ENCODE assay signal across 12 cellular contexts in genomic region chr2:9211496-9211895, GRCh38. TPM values are rescaled to one million over a fixed set of nuclear protein-coding genes. Genes with fewer than 3 reads are reported as not detected.
DNase-seq lines count a peak whose midpoint lies in the region; TF ChIP-seq lines count a peak whose summit lies in the region.
"Had no signal": no experiment of that assay in that cellular context is flagged by ENCODE, and none has a peak within 500 bp of the region (broad histone marks: within the 10 kb centered on the region; RNA-seq: fewer than 3 reads in every experiment).

No MANE protein-coding gene starts in this region.

- H3K4me2 ChIP-seq in osteoblast (ENCODE audit: insufficient read depth, low read length), result no peak overlapping the region

- H3K27me3 ChIP-seq in osteoblast (ENCODE audit: insufficient read depth, low read length), result no peaks in the 10 kb centered on the region
- no peaks in the 10 kb centered on the region for H3K27me3 ChIP-seq in vagina
- no peaks in the 10 kb centered on the region for H3K27me3 ChIP-seq in testis

- H4K20me1 ChIP-seq in osteoblast (ENCODE audit: insufficient read depth, low read length), result peaks cover 21% of the 10 kb centered on the region

- TF ChIP-seq POLR2A in vagina (IDR thresholded peaks at IDR 0.05) (no peak), testis (IDR thresholded peaks at IDR 0.05) (no peak)

- peak overlapping the region; percentile 36 for H3K4me3 ChIP-seq in fibroblast of the aortic adventitia (ENCODE audit: low read depth, low read length)
- no peak overlapping the region for H3K4me3 ChIP-seq in osteoblast (ENCODE audit: insufficient read depth, low read length)
- H3K4me3 ChIP-seq in vagina, result no peak overlapping the region
- no peak overlapping the region for H3K4me3 ChIP-seq in testis

- H3K9me3 ChIP-seq in osteoblast (ENCODE audit: low read depth, low read length), result no peaks in the 10 kb centered on the region
- H3K9me3 ChIP-seq in vagina, result no peaks in the 10 kb centered on the region
- no peaks in the 10 kb centered on the region for H3K9me3 ChIP-seq in testis

- peaks cover 92% of the 10 kb centered on the region for H3K79me2 ChIP-seq in osteoblast (ENCODE audit: insufficient read depth, low read length)

- no peak overlapping the region for H2AFZ ChIP-seq in osteoblast (ENCODE audit: low read length)

- H3K27ac ChIP-seq in osteoblast (ENCODE audit: low read depth, low read length) (peak overlapping the region; percentile 63), vagina (peak overlapping the region; percentile 56), testis (no peak overlapping the region)

- DNase-seq in NCI-H748 (lab: John Stamatoyannopoulos, UW; ENCODE audit: unreplicated experiment) (peak; percentile 23), NCI-H748 treated with DMSO at 0.1 percent for 48 hours (lab: John Stamatoyannopoulos, UW) (no peak), fibroblast of the aortic adventitia (ENCODE audit: low read depth) (peak; percentile 59), osteoblast (ENCODE audit: insufficient read length, low spot score, missing footprints) (no peak), vagina (ENCODE audit: extremely low spot score in 2 of 2) (peak in 1 of 2 donors; percentile 54), NOMO-1 treated with dmso at 0.1 percent for 144 hours (lab: John Stamatoyannopoulos, UW; ENCODE audit: unreplicated experiment) (no peak), testis (no peak), cerebellum (ENCODE audit: low spot score) (no peak)
- DNase-seq: activated CD8-positive, alpha-beta memory T cell treated with anti-CD3 and anti-CD28 coated beads, Interleukin-2, amount 10 ng/mL, durations not matched to agents 7 days and 5 days; head of caudate nucleus; SHP77 treated with DMSO at 0.1 percent for 48 hours; substantia nigra had no signal

- intact Hi-C loops in vagina (cut with DNase I) (no loop called here), testis (cut with DNase I; ENCODE audit: low total_unique reads) (no loop called here)

- H3K4me1 ChIP-seq in osteoblast (ENCODE audit: insufficient read depth, low read length) (peaks cover 35% of the 10 kb centered on the region), vagina (peaks cover 57% of the 10 kb centered on the region), testis (no peaks in the 10 kb centered on the region)

- peaks cover 14% of the 10 kb centered on the region for H3K36me3 ChIP-seq in osteoblast (ENCODE audit: insufficient read depth, low read length)
- H3K36me3 ChIP-seq in vagina, result no peaks in the 10 kb centered on the region
- H3K36me3 ChIP-seq in testis (ENCODE audit: low read depth, missing control alignments), result no peaks in the 10 kb centered on the region

- TF ChIP-seq CTCF in fibroblast of the aortic adventitia (IDR thresholded peaks at IDR 0.05; ENCODE audit: insufficient read depth, low read length), result no peak
- TF ChIP-seq CTCF in osteoblast (IDR thresholded peaks at IDR 0.05; ENCODE audit: extremely low read depth, low read depth, low read length), result no peak
- TF ChIP-seq CTCF in vagina (IDR thresholded peaks at IDR 0.05), result no peak
- TF ChIP-seq CTCF in testis (IDR thresholded peaks at IDR 0.05), result no peak

- WGBS in testis, 2 donors, result 81 to 82% methylated on average over 4 of the region's 4 CpGs

RNA-seq across cellular contexts. Expression of gene ASAP2, which starts 4.9 kb away (rescaled TPM):
- total RNA-seq in fibroblast of the aortic adventitia (ENCODE audit: low replicate concordance), result 37.1 and 76.4 TPM in 2 replicates
- total RNA-seq in osteoblast, result 56.0 and 66.2 TPM in 2 replicates
- 36.3 TPM for total RNA-seq in vagina
- 10 to 100 TPM; 42.4 to 79.0 TPM for total RNA-seq in testis
- polyA plus RNA-seq in testis (ENCODE audit: insufficient read depth, low read depth, low replicate concordance), result 87.2 TPM
- 61.2 TPM for total RNA-seq in cerebellum

Comparison
In these comparisons a context has a peak if more than half of its experiments do, and no peak if none do; other contexts are left out.
1. DNase-seq: peak in NCI-H748 (single experiment) and fibroblast of the aortic adventitia (single experiment); none in NCI-H748 treated with DMSO at 0.1 percent for 48 hours (single experiment), osteoblast (single experiment), NOMO-1 treated with dmso at 0.1 percent for 144 hours (single experiment), testis (single experiment) and cerebellum (single experiment).
2. H3K27ac ChIP-seq: peak in osteoblast (single experiment) and vagina (single experiment); none in testis (0 of 2).